ENCODE assay signal across 24 cellular contexts in the genomic region with DNA sequence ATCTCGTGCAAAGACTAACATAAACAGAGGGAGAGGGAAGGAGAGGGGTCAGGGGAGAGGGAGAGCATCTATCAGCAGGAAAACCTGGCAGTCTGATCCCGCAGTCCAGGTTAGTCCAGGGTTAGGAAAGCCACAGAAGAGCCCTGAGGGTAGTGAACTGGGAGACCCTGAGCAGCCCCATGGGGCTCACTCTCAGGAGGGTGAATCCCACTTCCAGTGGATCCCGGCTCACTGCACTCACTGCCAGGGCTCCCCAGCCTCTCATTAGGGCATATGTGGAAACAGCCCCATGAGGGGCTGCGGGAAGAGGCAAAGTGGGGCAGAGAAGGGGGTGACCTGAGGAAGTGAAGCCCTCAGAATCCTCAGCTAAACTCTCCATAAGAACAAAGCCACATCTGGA.
A peak's percentile ranks its signal among the peaks of the same experiment; 100 is the strongest.
DNase-seq lines count a peak whose midpoint lies in the region; ATAC-seq and TF ChIP-seq lines count a peak whose summit lies in the region.
"Had no signal": no experiment of that assay in that cellular context is flagged by ENCODE, and none has a peak within 500 bp of the region (broad histone marks: within the 10 kb centered on the region; RNA-seq: fewer than 3 reads in every experiment).

No MANE protein-coding gene starts in this region.

- H3K4me1 ChIP-seq in GM23338 (ENCODE audit: insufficient read depth): peaks cover 40% of the 10 kb centered on the region
- H3K4me1 ChIP-seq in neural progenitor cell: peaks cover 42% of the 10 kb centered on the region
- H3K4me1 ChIP-seq: A549; BE2C; BLaER1 treated with 17β-estradiol and CSF1 and Interleukin-3, amounts not matched to agents 10 nM and 100 nM had no signal

- H3K9ac ChIP-seq in neural progenitor cell: no peak overlapping the region
- H3K9ac ChIP-seq: BLaER1 treated with 17β-estradiol and CSF1 and Interleukin-3, amounts not matched to agents 10 nM and 100 nM had no signal

- H3K36me3 ChIP-seq in GM23338 (ENCODE audit: insufficient read depth) (no peaks in the 10 kb centered on the region), neural progenitor cell (no peaks in the 10 kb centered on the region)
- H3K36me3 ChIP-seq: BE2C; BLaER1 treated with 17β-estradiol and CSF1 and Interleukin-3, amounts not matched to agents 10 nM and 100 nM had no signal

- H3K27ac ChIP-seq in GM23338 (ENCODE audit: low read depth): no peak overlapping the region
- H3K27ac ChIP-seq in neural progenitor cell: no peak overlapping the region
- H3K27ac ChIP-seq: A549; BLaER1 treated with 17β-estradiol and CSF1 and Interleukin-3, amounts not matched to agents 10 nM and 100 nM had no signal

- H3K4me2 ChIP-seq in GM23338 (no peak overlapping the region), neural progenitor cell (no peak overlapping the region)
- H3K4me2 ChIP-seq: A549; BLaER1 treated with 17β-estradiol and CSF1 and Interleukin-3, amounts not matched to agents 10 nM and 100 nM had no signal

- H3K27ac Mint-ChIP-seq in GM23338 (no peak overlapping the region), neural progenitor cell (peak overlapping the region; percentile 93)
- no peak overlapping the region for H3K27ac Mint-ChIP-seq in stimulated activated memory B cell treated with anti-CD40 and anti-IgM and Interleukin-4, amounts not matched to agents 10 μg/mL and 1 μg/mL and 100 μg/mL, for 72 hours
- H3K27ac Mint-ChIP-seq: CD14-positive monocyte; CD4-positive, alpha-beta T cell; CD8-positive, alpha-beta memory T cell had no signal

- H3K9me3 Mint-ChIP-seq in GM23338 (no peaks in the 10 kb centered on the region), neural progenitor cell (peaks cover 14% of the 10 kb centered on the region)
- no peaks in the 10 kb centered on the region for H3K9me3 Mint-ChIP-seq in stimulated activated memory B cell treated with anti-CD40 and anti-IgM and Interleukin-4, amounts not matched to agents 10 μg/mL and 1 μg/mL and 100 μg/mL, for 72 hours
- H3K9me3 Mint-ChIP-seq: CD4-positive, alpha-beta T cell had no signal

- DNase-seq in GM23338 (ENCODE audit: low spot score): no peak
- DNase-seq in mesenteric fat pad (ENCODE audit: low spot score): peak; percentile 59
- DNase-seq in neural progenitor cell (ENCODE audit: low spot score): no peak
- DNase-seq in NCI-H748 (lab: John Stamatoyannopoulos, UW; ENCODE audit: unreplicated experiment): no peak
- no peak for DNase-seq in NCI-H1436 (lab: John Stamatoyannopoulos, UW)
- no peak for DNase-seq in UCSD-AML1 (lab: John Stamatoyannopoulos, UW; ENCODE audit: unreplicated experiment)
- DNase-seq: 8988T; ACHN; AML-193; BE2C; CD4-positive, alpha-beta T cell; CD8-positive, alpha-beta memory T cell; DMS 273 treated with DMSO at 0.1 percent for 48 hours; DMS79; EL; GDM1; GOT3; H7; HCEC 1CT had no signal

- H3K27me3 ChIP-seq in GM23338 (ENCODE audit: insufficient read depth): no peaks in the 10 kb centered on the region
- H3K27me3 ChIP-seq in neural progenitor cell: no peaks in the 10 kb centered on the region
- H3K27me3 ChIP-seq: BE2C; BLaER1 treated with 17β-estradiol and CSF1 and Interleukin-3, amounts not matched to agents 10 nM and 100 nM had no signal

- H3K4me3 ChIP-seq in GM23338 (no peak overlapping the region), neural progenitor cell (no peak overlapping the region)
- H3K4me3 ChIP-seq: A549; BLaER1 treated with 17β-estradiol and CSF1 and Interleukin-3, amounts not matched to agents 10 nM and 100 nM; GM12878 had no signal

- H3F3A ChIP-seq in GM23338 (replicated peaks; ENCODE audit: low read depth): no peaks in the 10 kb centered on the region
- peaks cover 37% of the 10 kb centered on the region for H3F3A ChIP-seq in neural progenitor cell (ENCODE audit: low read depth)

- H4K20me1 ChIP-seq in GM23338 (replicated peaks; ENCODE audit: insufficient read depth) (no peaks in the 10 kb centered on the region), neural progenitor cell (ENCODE audit: low read depth) (no peaks in the 10 kb centered on the region)
- H4K20me1 ChIP-seq: BLaER1 treated with 17β-estradiol and CSF1 and Interleukin-3, amounts not matched to agents 10 nM and 100 nM had no signal

- no peak for ATAC-seq in GM23338
- peak; percentile 20 for ATAC-seq in stimulated activated memory B cell treated with anti-CD40 and anti-IgM and Interleukin-4, amounts not matched to agents 10 μg/mL and 1 μg/mL and 100 μg/mL, for 72 hours
- ATAC-seq: A549, GM12878 had no signal

- H3K4me1 Mint-ChIP-seq in GM23338 (peaks cover 35% of the 10 kb centered on the region), neural progenitor cell (peaks cover 55% of the 10 kb centered on the region)
- no peaks in the 10 kb centered on the region for H3K4me1 Mint-ChIP-seq in stimulated activated memory B cell treated with anti-CD40 and anti-IgM and Interleukin-4, amounts not matched to agents 10 μg/mL and 1 μg/mL and 100 μg/mL, for 72 hours
- H3K4me1 Mint-ChIP-seq: CD14-positive monocyte; CD8-positive, alpha-beta memory T cell had no signal

- H3K79me2 ChIP-seq in GM23338 (replicated peaks; ENCODE audit: insufficient read depth) (no peaks in the 10 kb centered on the region), neural progenitor cell (ENCODE audit: low read depth) (no peaks in the 10 kb centered on the region)

- peaks cover 3% of the 10 kb centered on the region; the same call in 1 of the 2 replicates for H3K9me2 ChIP-seq in GM23338 (ENCODE audit: insufficient read depth)

- H2AFZ ChIP-seq in GM23338 (peak overlapping the region; percentile 54; the same call in 1 of the 2 replicates), neural progenitor cell (replicated peaks) (peak overlapping the region; percentile 22)

- TF ChIP-seq CTCF in GM23338 (conservative IDR thresholded peaks at IDR 0.05; ENCODE audit: low read depth in 2 of 2) (no peak), neural progenitor cell (IDR thresholded peaks at IDR 0.05) (no peak)

- no peaks in the 10 kb centered on the region; the same call in 2 of the 3 replicates for H3K36me3 Mint-ChIP-seq in GM23338 (ENCODE audit: low read depth)
- peaks cover 4% of the 10 kb centered on the region for H3K36me3 Mint-ChIP-seq in neural progenitor cell
- H3K36me3 Mint-ChIP-seq in stimulated activated memory B cell treated with anti-CD40 and anti-IgM and Interleukin-4, amounts not matched to agents 10 μg/mL and 1 μg/mL and 100 μg/mL, for 72 hours: no peaks in the 10 kb centered on the region
- H3K36me3 Mint-ChIP-seq: CD14-positive monocyte; CD8-positive, alpha-beta memory T cell had no signal

- H3K27me3 Mint-ChIP-seq in GM23338 (ENCODE audit: insufficient read depth, low read depth, poor library complexity): peaks cover 2% of the 10 kb centered on the region
- H3K27me3 Mint-ChIP-seq in neural progenitor cell (ENCODE audit: insufficient read depth, low read depth): no peaks in the 10 kb centered on the region
- peaks cover 12% of the 10 kb centered on the region for H3K27me3 Mint-ChIP-seq in stimulated activated memory B cell treated with anti-CD40 and anti-IgM and Interleukin-4, amounts not matched to agents 10 μg/mL and 1 μg/mL and 100 μg/mL, for 72 hours
- H3K27me3 Mint-ChIP-seq: CD4-positive, alpha-beta T cell had no signal

- H3K9me3 ChIP-seq in neural progenitor cell (ENCODE audit: low read depth): no peaks in the 10 kb centered on the region
- H3K9me3 ChIP-seq: A549; BE2C; BLaER1 treated with 17β-estradiol and CSF1 and Interleukin-3, amounts not matched to agents 10 nM and 100 nM had no signal

- no peak overlapping the region for H3K4me3 Mint-ChIP-seq in GM23338
- H3K4me3 Mint-ChIP-seq in neural progenitor cell: no peak overlapping the region
- H3K4me3 Mint-ChIP-seq in stimulated activated memory B cell treated with anti-CD40 and anti-IgM and Interleukin-4, amounts not matched to agents 10 μg/mL and 1 μg/mL and 100 μg/mL, for 72 hours: no peak overlapping the region
- H3K4me3 Mint-ChIP-seq: CD14-positive monocyte; CD4-positive, alpha-beta T cell; CD8-positive, alpha-beta memory T cell had no signal

TF ChIP-seq in GM23338, 12 proteins besides CTCF, POLR2A, EP300 and RAD21 (continues in another document):
- no peak for TF ChIP-seq EZH2 (IDR thresholded peaks at IDR 0.05; ENCODE audit: low read depth, unreplicated experiment)
- no peak for TF ChIP-seq NANOG (IDR thresholded peaks at IDR 0.05; ENCODE audit: borderline replicate concordance)
- no peak for TF ChIP-seq ZNF331 (CRISPR knock-in tag; IDR thresholded peaks at IDR 0.05; ENCODE audit: low read depth)
- no peak for TF ChIP-seq JUNB (IDR thresholded peaks at IDR 0.05; ENCODE audit: unreplicated experiment)
- TF ChIP-seq, protein P1, sequence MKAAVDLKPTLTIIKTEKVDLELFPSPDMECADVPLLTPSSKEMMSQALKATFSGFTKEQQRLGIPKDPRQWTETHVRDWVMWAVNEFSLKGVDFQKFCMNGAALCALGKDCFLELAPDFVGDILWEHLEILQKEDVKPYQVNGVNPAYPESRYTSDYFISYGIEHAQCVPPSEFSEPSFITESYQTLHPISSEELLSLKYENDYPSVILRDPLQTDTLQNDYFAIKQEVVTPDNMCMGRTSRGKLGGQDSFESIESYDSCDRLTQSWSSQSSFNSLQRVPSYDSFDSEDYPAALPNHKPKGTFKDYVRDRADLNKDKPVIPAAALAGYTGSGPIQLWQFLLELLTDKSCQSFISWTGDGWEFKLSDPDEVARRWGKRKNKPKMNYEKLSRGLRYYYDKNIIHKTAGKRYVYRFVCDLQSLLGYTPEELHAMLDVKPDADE (IDR thresholded peaks at IDR 0.05): no peak
- TF ChIP-seq EZH2phosphoT487 (IDR thresholded peaks at IDR 0.05; ENCODE audit: unreplicated experiment): no peak
